Comparison of ENCODE assay signal across 1 cellular context in the genomic region with DNA sequence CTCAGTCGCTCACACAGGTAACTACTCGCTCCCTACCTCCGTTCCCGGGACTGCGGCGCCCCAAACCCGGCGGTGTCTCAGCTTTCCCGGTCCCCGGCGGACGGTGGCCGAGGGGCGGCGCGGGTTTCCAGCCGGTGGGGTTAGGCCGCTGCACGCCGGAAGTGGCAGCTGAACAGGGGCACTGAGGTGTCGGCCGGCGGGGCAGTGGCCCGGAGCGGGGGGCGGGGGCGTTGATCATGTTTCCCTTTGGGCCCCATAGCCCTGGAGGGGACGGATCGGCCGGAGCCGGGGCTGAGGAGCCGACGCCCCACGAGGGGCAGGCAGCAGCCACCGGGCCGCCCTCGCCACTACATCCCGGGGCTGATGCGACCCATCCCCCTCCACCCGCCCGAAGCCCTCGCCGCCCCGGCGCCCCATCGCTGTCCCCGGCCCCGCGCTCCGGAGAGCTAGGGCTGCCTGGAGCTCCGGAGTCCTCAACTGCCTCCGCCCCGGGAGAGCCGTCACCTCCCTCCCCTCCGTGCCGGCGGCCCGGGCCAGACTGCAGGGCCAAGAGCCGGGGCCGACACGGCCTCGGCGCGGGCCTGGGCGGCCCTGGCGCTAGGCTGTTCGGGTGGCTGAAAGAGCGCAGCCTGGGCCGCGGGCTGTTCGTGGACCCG.
TF ChIP-seq lines count a peak whose summit lies in the region.

A gene with protein sequence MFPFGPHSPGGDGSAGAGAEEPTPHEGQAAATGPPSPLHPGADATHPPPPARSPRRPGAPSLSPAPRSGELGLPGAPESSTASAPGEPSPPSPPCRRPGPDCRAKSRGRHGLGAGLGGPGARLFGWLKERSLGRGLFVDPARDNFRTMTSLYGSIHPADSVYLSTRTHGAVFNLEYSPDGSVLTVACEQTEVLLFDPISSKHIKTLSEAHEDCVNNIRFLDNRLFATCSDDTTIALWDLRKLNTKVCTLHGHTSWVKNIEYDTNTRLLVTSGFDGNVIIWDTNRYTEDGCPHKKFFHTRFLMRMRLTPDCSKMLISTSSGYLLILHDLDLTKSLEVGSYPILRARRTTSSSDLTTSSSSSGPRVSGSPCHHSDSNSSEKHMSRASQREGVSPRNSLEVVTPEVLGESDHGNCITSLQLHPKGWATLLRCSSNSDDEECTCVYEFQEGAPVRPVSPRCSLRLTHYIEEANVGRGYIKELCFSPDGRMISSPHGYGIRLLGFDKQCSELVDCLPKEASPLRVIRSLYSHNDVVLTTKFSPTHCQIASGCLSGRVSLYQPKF (plus strand): TSS at position 167 of the 656 bp plus-strand sequence. CDS start 70 bp downstream, at position 237.

TF ChIP-seq in HepG2, 621 proteins besides CTCF, POLR2A, EP300 and RAD21 (continued from another document):
- TF ChIP-seq ZBTB44 (CRISPR knock-in tag; IDR thresholded peaks at IDR 0.05) (0 out of 2 replicates have a peak, but pooled peaks have one; percentile 86), EZH2 (conservative IDR thresholded peaks at IDR 0.05; ENCODE audit: low read depth, low read length) (no peak), MEIS1 (CRISPR knock-in tag; IDR thresholded peaks at IDR 0.05; ENCODE audit: borderline replicate concordance) (no peak), ZMYM2 (CRISPR knock-in tag; IDR thresholded peaks at IDR 0.05) (peak; percentile 76), BORCS8-MEF2B (CRISPR knock-in tag; IDR thresholded peaks at IDR 0.05) (peak; percentile 97), CHD2 (IDR thresholded peaks at IDR 0.05; ENCODE audit: low read depth, low read length) (0 out of 2 replicates have a peak, but pooled peaks have one; percentile 24), POLR2G (IDR thresholded peaks at IDR 0.05; ENCODE audit: low read depth, low read length) (peak; percentile 75), STAT5B (CRISPR knock-in tag; IDR thresholded peaks at IDR 0.05) (peak; percentile 94), ZNF780A (CRISPR knock-in tag; IDR thresholded peaks at IDR 0.05) (peak; percentile 66), ZNF460 (CRISPR knock-in tag; IDR thresholded peaks at IDR 0.05; ENCODE audit: borderline replicate concordance) (peak; percentile 40; the same call in 1 of the 2 replicates), TGIF2 (CRISPR knock-in tag; IDR thresholded peaks at IDR 0.05) (peak; percentile 76; the same call in 1 of the 2 replicates), ZNF224 (CRISPR knock-in tag; IDR thresholded peaks at IDR 0.05) (peak; percentile 77; the same call in 1 of the 2 replicates), ZNF577 (CRISPR knock-in tag; IDR thresholded peaks at IDR 0.05; ENCODE audit: borderline replicate concordance, low read depth) (no peak), TCF7L2 (IDR thresholded peaks at IDR 0.05; ENCODE audit: low read depth, low read length) (no peak), ZNF83 (CRISPR knock-in tag; IDR thresholded peaks at IDR 0.05; ENCODE audit: borderline replicate concordance) (peak; percentile 79; the same call in 1 of the 2 replicates), PCBP2 (optimal IDR thresholded peaks at IDR 0.05; ENCODE audit: low read depth, low read length, poor library complexity, severe bottlenecking) (no peak), BCL6 (CRISPR knock-in tag; IDR thresholded peaks at IDR 0.05) (peak; percentile 77), ARNT (IDR thresholded peaks at IDR 0.05) (no peak), ZNF530 (CRISPR knock-in tag; IDR thresholded peaks at IDR 0.05; ENCODE audit: low read depth) (no peak), ZNF775 (CRISPR knock-in tag; IDR thresholded peaks at IDR 0.05; ENCODE audit: borderline replicate concordance) (no peak), BCL3 (CRISPR knock-in tag; IDR thresholded peaks at IDR 0.05) (peak; percentile 87; the same call in 1 of the 2 replicates), ZNF678 (CRISPR knock-in tag; IDR thresholded peaks at IDR 0.05) (0 out of 2 replicates have a peak, but pooled peaks have one; percentile 3), ZSCAN21 (CRISPR knock-in tag; IDR thresholded peaks at IDR 0.05; ENCODE audit: borderline replicate concordance) (peak; percentile 92), ZNF781 (CRISPR knock-in tag; IDR thresholded peaks at IDR 0.05; ENCODE audit: borderline replicate concordance, not compliant biosample characterization) (peak; percentile 69)
- TF ChIP-seq, protein P1, sequence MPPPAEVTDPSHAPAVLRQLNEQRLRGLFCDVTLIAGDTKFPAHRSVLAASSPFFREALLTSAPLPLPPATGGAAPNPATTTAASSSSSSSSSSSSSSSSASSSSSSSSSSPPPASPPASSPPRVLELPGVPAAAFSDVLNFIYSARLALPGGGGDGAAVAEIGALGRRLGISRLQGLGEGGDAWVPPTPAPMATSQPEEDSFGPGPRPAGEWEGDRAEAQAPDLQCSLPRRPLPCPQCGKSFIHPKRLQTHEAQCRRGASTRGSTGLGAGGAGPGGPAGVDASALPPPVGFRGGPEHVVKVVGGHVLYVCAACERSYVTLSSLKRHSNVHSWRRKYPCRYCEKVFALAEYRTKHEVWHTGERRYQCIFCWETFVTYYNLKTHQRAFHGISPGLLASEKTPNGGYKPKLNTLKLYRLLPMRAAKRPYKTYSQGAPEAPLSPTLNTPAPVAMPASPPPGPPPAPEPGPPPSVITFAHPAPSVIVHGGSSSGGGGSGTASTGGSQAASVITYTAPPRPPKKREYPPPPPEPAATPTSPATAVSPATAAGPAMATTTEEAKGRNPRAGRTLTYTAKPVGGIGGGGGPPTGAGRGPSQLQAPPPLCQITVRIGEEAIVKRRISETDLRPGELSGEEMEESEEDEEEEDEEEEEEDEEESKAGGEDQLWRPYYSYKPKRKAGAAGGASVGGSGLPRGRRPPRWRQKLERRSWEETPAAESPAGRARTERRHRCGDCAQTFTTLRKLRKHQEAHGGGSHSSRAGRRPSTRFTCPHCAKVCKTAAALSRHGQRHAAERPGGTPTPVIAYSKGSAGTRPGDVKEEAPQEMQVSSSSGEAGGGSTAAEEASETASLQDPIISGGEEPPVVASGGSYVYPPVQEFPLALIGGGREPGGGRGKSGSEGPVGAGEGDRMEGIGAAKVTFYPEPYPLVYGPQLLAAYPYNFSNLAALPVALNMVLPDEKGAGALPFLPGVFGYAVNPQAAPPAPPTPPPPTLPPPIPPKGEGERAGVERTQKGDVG (CRISPR knock-in tag; IDR thresholded peaks at IDR 0.05; ENCODE audit: borderline replicate concordance): peak; percentile 79; the same call in 1 of the 2 replicates
- TF ChIP-seq, protein P2, sequence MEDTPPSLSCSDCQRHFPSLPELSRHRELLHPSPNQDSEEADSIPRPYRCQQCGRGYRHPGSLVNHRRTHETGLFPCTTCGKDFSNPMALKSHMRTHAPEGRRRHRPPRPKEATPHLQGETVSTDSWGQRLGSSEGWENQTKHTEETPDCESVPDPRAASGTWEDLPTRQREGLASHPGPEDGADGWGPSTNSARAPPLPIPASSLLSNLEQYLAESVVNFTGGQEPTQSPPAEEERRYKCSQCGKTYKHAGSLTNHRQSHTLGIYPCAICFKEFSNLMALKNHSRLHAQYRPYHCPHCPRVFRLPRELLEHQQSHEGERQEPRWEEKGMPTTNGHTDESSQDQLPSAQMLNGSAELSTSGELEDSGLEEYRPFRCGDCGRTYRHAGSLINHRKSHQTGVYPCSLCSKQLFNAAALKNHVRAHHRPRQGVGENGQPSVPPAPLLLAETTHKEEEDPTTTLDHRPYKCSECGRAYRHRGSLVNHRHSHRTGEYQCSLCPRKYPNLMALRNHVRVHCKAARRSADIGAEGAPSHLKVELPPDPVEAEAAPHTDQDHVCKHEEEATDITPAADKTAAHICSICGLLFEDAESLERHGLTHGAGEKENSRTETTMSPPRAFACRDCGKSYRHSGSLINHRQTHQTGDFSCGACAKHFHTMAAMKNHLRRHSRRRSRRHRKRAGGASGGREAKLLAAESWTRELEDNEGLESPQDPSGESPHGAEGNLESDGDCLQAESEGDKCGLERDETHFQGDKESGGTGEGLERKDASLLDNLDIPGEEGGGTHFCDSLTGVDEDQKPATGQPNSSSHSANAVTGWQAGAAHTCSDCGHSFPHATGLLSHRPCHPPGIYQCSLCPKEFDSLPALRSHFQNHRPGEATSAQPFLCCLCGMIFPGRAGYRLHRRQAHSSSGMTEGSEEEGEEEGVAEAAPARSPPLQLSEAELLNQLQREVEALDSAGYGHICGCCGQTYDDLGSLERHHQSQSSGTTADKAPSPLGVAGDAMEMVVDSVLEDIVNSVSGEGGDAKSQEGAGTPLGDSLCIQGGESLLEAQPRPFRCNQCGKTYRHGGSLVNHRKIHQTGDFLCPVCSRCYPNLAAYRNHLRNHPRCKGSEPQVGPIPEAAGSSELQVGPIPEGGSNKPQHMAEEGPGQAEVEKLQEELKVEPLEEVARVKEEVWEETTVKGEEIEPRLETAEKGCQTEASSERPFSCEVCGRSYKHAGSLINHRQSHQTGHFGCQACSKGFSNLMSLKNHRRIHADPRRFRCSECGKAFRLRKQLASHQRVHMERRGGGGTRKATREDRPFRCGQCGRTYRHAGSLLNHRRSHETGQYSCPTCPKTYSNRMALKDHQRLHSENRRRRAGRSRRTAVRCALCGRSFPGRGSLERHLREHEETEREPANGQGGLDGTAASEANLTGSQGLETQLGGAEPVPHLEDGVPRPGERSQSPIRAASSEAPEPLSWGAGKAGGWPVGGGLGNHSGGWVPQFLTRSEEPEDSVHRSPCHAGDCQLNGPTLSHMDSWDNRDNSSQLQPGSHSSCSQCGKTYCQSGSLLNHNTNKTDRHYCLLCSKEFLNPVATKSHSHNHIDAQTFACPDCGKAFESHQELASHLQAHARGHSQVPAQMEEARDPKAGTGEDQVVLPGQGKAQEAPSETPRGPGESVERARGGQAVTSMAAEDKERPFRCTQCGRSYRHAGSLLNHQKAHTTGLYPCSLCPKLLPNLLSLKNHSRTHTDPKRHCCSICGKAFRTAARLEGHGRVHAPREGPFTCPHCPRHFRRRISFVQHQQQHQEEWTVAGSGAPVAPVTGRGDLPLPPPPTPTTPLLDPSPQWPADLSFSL (CRISPR knock-in tag; IDR thresholded peaks at IDR 0.05): 0 out of 2 replicates have a peak, but pooled peaks have one; percentile 75
- TF ChIP-seq, protein P3, sequence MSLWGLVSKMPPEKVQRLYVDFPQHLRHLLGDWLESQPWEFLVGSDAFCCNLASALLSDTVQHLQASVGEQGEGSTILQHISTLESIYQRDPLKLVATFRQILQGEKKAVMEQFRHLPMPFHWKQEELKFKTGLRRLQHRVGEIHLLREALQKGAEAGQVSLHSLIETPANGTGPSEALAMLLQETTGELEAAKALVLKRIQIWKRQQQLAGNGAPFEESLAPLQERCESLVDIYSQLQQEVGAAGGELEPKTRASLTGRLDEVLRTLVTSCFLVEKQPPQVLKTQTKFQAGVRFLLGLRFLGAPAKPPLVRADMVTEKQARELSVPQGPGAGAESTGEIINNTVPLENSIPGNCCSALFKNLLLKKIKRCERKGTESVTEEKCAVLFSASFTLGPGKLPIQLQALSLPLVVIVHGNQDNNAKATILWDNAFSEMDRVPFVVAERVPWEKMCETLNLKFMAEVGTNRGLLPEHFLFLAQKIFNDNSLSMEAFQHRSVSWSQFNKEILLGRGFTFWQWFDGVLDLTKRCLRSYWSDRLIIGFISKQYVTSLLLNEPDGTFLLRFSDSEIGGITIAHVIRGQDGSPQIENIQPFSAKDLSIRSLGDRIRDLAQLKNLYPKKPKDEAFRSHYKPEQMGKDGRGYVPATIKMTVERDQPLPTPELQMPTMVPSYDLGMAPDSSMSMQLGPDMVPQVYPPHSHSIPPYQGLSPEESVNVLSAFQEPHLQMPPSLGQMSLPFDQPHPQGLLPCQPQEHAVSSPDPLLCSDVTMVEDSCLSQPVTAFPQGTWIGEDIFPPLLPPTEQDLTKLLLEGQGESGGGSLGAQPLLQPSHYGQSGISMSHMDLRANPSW (CRISPR knock-in tag; IDR thresholded peaks at IDR 0.05; ENCODE audit: borderline replicate concordance): peak; percentile 84; the same call in 1 of the 2 replicates
- TF ChIP-seq, protein P4, sequence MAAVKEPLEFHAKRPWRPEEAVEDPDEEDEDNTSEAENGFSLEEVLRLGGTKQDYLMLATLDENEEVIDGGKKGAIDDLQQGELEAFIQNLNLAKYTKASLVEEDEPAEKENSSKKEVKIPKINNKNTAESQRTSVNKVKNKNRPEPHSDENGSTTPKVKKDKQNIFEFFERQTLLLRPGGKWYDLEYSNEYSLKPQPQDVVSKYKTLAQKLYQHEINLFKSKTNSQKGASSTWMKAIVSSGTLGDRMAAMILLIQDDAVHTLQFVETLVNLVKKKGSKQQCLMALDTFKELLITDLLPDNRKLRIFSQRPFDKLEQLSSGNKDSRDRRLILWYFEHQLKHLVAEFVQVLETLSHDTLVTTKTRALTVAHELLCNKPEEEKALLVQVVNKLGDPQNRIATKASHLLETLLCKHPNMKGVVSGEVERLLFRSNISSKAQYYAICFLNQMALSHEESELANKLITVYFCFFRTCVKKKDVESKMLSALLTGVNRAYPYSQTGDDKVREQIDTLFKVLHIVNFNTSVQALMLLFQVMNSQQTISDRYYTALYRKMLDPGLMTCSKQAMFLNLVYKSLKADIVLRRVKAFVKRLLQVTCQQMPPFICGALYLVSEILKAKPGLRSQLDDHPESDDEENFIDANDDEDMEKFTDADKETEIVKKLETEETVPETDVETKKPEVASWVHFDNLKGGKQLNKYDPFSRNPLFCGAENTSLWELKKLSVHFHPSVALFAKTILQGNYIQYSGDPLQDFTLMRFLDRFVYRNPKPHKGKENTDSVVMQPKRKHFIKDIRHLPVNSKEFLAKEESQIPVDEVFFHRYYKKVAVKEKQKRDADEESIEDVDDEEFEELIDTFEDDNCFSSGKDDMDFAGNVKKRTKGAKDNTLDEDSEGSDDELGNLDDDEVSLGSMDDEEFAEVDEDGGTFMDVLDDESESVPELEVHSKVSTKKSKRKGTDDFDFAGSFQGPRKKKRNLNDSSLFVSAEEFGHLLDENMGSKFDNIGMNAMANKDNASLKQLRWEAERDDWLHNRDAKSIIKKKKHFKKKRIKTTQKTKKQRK (IDR thresholded peaks at IDR 0.05; ENCODE audit: low read length): no peak
